In genomic region chr13:42905542-42905941, GRCh38 we compare ENCODE assay signal across 26 cellular contexts.
"Had no signal": no experiment of that assay in that cellular context is flagged by ENCODE, and none has a peak within 500 bp of the region (broad histone marks: within the 10 kb centered on the region; RNA-seq: fewer than 3 reads in every experiment).

No MANE protein-coding gene starts in this region.

- H3K4me3 ChIP-seq: left lung, lower lobe of right lung, ovary, right atrium auricular region, right lobe of liver, suprapubic skin, thoracic aorta, tibial artery, upper lobe of right lung had no signal

- H3K4me3 Mint-ChIP-seq: naive B cell; natural killer cell; stimulated activated naive B cell treated with anti-CD40 and anti-IgM and Interleukin-4, amounts not matched to agents 10 μg/mL and 1 μg/mL and 100 μg/mL, for 72 hours; stimulated activated naive CD8-positive, alpha-beta T cell treated with anti-CD3 and anti-CD28 coated beads, Interleukin-15, Interleukin-2, amounts not matched to agents 100 ng/mL and 50 ng/mL, for 24 hours had no signal

- H3K27ac ChIP-seq: left lung, lower lobe of right lung, ovary, right atrium auricular region, right lobe of liver, suprapubic skin, thoracic aorta, tibial artery, upper lobe of right lung had no signal

- H3K27me3 Mint-ChIP-seq: naive B cell; progenitor cell of endocrine pancreas; stimulated activated naive B cell treated with anti-CD40 and anti-IgM and Interleukin-4, amounts not matched to agents 10 μg/mL and 1 μg/mL and 100 μg/mL, for 72 hours; stimulated activated naive CD8-positive, alpha-beta T cell treated with anti-CD3 and anti-CD28 coated beads, Interleukin-15, Interleukin-2, amounts not matched to agents 100 ng/mL and 50 ng/mL, for 24 hours had no signal

- H3K27ac Mint-ChIP-seq: natural killer cell; progenitor cell of endocrine pancreas; stimulated activated naive B cell treated with anti-CD40 and anti-IgM and Interleukin-4, amounts not matched to agents 10 μg/mL and 1 μg/mL and 100 μg/mL, for 72 hours; stimulated activated naive CD8-positive, alpha-beta T cell treated with anti-CD3 and anti-CD28 coated beads, Interleukin-15, Interleukin-2, amounts not matched to agents 100 ng/mL and 50 ng/mL, for 24 hours had no signal

- DNase-seq: hippocampal formation; left cardiac atrium; left lung; lower lobe of right lung; mammary epithelial cell; mesenchymal stem cell; naive B cell; natural killer cell; ovary; stimulated activated CD4-positive, alpha-beta T cell treated with anti-CD3 and anti-CD28 coated beads, Interleukin-12 subunit alpha, Interleukin-12 subunit beta, amount 100 ng/mL, for 4 hours; stimulated activated CD4-positive, alpha-beta T cell treated with anti-CD3 and anti-CD28 coated beads, Interleukin-15, amount 100 ng/mL, for 24 hours; stimulated activated CD4-positive, alpha-beta T cell treated with anti-CD3 and anti-CD28 coated beads, Interleukin-2, amount 100 ng/mL, for 24 hours; stimulated activated CD4-positive, alpha-beta T cell treated with anti-CD3 and anti-CD28 coated beads, Interleukin-4, amount 100 ng/mL, for 1 hour; stimulated activated naive B cell treated with anti-CD40 and anti-IgM and Interleukin-4, amounts not matched to agents 10 μg/mL and 1 μg/mL and 100 μg/mL, for 72 hours; tibial artery; trophoblast cell; upper lobe of right lung had no signal

- H3K4me1 Mint-ChIP-seq: naive B cell; natural killer cell; stimulated activated naive B cell treated with anti-CD40 and anti-IgM and Interleukin-4, amounts not matched to agents 10 μg/mL and 1 μg/mL and 100 μg/mL, for 72 hours had no signal

- H3K4me1 ChIP-seq: left lung, lower lobe of right lung, right atrium auricular region, right lobe of liver, suprapubic skin, tibial artery, upper lobe of right lung had no signal

- FAIRE-seq: keratinocyte, urothelium cell line had no signal

- H3K9me3 ChIP-seq: left lung, lower lobe of right lung, ovary, right atrium auricular region, right lobe of liver, suprapubic skin, thoracic aorta, tibial artery, upper lobe of right lung had no signal

- H3K27me3 ChIP-seq: left lung, ovary, right atrium auricular region, right lobe of liver, suprapubic skin, tibial artery, upper lobe of right lung had no signal

- H3K9me3 Mint-ChIP-seq: naive B cell; natural killer cell; nephron progenitor cell; stimulated activated naive B cell treated with anti-CD40 and anti-IgM and Interleukin-4, amounts not matched to agents 10 μg/mL and 1 μg/mL and 100 μg/mL, for 72 hours; stimulated activated naive CD8-positive, alpha-beta T cell treated with anti-CD3 and anti-CD28 coated beads, Interleukin-15, Interleukin-2, amounts not matched to agents 100 ng/mL and 50 ng/mL, for 24 hours had no signal

- H3K36me3 ChIP-seq: lower lobe of right lung, ovary, right atrium auricular region, right lobe of liver, suprapubic skin, thoracic aorta, tibial artery, upper lobe of right lung had no signal

- ATAC-seq: left cardiac atrium; left lung; lower lobe of right lung; natural killer cell; right lobe of liver; stimulated activated naive B cell treated with anti-CD40 and anti-IgM and Interleukin-4, amounts not matched to agents 10 μg/mL and 1 μg/mL and 100 μg/mL, for 72 hours; upper lobe of right lung had no signal
